Comparison of ENCODE assay signal across 8 cellular contexts in genomic region chr16:20385844-20386832, GRCh38. TPM values are rescaled to one million over a fixed set of nuclear protein-coding genes. Genes with fewer than 3 reads are reported as not detected.
DNase-seq lines count a peak whose midpoint lies in the region; ATAC-seq and TF ChIP-seq lines count a peak whose summit lies in the region.

No MANE protein-coding gene starts in this region.

- H3K9ac ChIP-seq in SK-N-SH: no peak overlapping the region

- POLR2A ChIA-PET in SK-N-SH (lab: Yijun Ruan, JAX): interaction anchor here (1.3 kb wide), 1 partner anchor 479 kb away, joined by 4 read pairs; no protein-coding TSS in a partner anchor

- DNase-seq in Calu3 (peak; percentile 78), HuH-7.5 (ENCODE audit: low spot score) (peak; percentile 34), SK-N-SH (peak; percentile 61), amniotic stem cell (lab: John Stamatoyannopoulos, UW) (peak; percentile 40), right cardiac atrium (peak; percentile 60 to 84 (median 83)), retina (peak; percentile 78), NCI-H1048 (lab: John Stamatoyannopoulos, UW) (no peak)

- H3K4me1 ChIP-seq in SK-N-SH (ENCODE audit: control insufficient read depth in 1 of 2, insufficient read depth in 2 of 2, low read depth in 1 of 2, low read length in 1 of 2) (no peaks in the 10 kb centered on the region; a peak in 1 of 4 replicates), right cardiac atrium (ENCODE audit: control insufficient read depth, insufficient read depth, low read length) (no peaks in the 10 kb centered on the region)

- no peaks in the 10 kb centered on the region for H3K9me2 ChIP-seq in SK-N-SH

- H3K27me3 Mint-ChIP-seq in Calu3 (ENCODE audit: unreplicated experiment): peaks cover 42% of the 10 kb centered on the region

- no peak overlapping the region for H3K4me2 ChIP-seq in SK-N-SH

- H3K27me3 ChIP-seq in SK-N-SH (ENCODE audit: insufficient read depth) (no peaks in the 10 kb centered on the region), right cardiac atrium (ENCODE audit: control insufficient read depth, insufficient read depth) (no peaks in the 10 kb centered on the region)

- H3K9me3 ChIP-seq in SK-N-SH: no peaks in the 10 kb centered on the region
- no peaks in the 10 kb centered on the region for H3K9me3 ChIP-seq in right cardiac atrium (ENCODE audit: control insufficient read depth, low read length)

- no peak overlapping the region for H3K27ac Mint-ChIP-seq in Calu3 (ENCODE audit: unreplicated experiment)

- intact Hi-C loops in Calu3 (cut with micrococcal nuclease; ENCODE audit: unreplicated experiment): loop anchor here (5.0 to 10.0 kb wide), 4 partner anchors 84 to 804 kb away; no protein-coding TSS in a partner anchor
- intact Hi-C loops in right cardiac atrium (cut with DNase I): loop anchor here in 1 of 4 donors (10.0 kb wide), 1 partner anchor 481 kb away; no protein-coding TSS in a partner anchor

- H3K27ac ChIP-seq in SK-N-SH (ENCODE audit: low read depth in 2 of 2, low read length in 1 of 2) (no peak overlapping the region), right cardiac atrium (ENCODE audit: low read length) (no peak overlapping the region)

- ATAC-seq in right cardiac atrium (peak; percentile 63 to 73), GM19351 (IDR thresholded peaks at IDR 0.05; ENCODE audit: unreplicated experiment) (no peak)

- no peaks in the 10 kb centered on the region for H3K36me3 ChIP-seq in SK-N-SH (replicated peaks in 1 of 2; ENCODE audit: control insufficient read depth in 1 of 2, insufficient read depth in 2 of 2, low read length in 1 of 2)

- peak; percentile 54 for TF ChIP-seq RAD21 in SK-N-SH (IDR thresholded peaks at IDR 0.05; ENCODE audit: low read length)

- no peak overlapping the region for H3K4me3 ChIP-seq in SK-N-SH (ENCODE audit: low read depth in 2 of 2, low read length in 1 of 2)
- no peak overlapping the region for H3K4me3 ChIP-seq in right cardiac atrium (ENCODE audit: low read length)

- H3K4me3 Mint-ChIP-seq in Calu3 (ENCODE audit: low read depth, unreplicated experiment): no peak overlapping the region

- no peaks in the 10 kb centered on the region for H3K79me2 ChIP-seq in SK-N-SH (ENCODE audit: insufficient read depth)

- H4K20me1 ChIP-seq in SK-N-SH (ENCODE audit: insufficient read depth): no peaks in the 10 kb centered on the region

- TF ChIP-seq CTCF in Calu3 (IDR thresholded peaks at IDR 0.05; ENCODE audit: unreplicated experiment) (peak; percentile 88), SK-N-SH (IDR thresholded peaks at IDR 0.05) (peak; percentile 84)

- H3F3A ChIP-seq in SK-N-SH (replicated peaks; ENCODE audit: insufficient read depth): no peaks in the 10 kb centered on the region

- BruUV-seq in Calu3 (replicated peaks; lab: Mats Ljungman, UMichigan): no TSS peak

- CTCF ChIA-PET in Calu3 (lab: Charles Lee): interaction anchor here (0.5 to 5.8 kb wide), 13 partner anchors 9 to 802 kb away, joined by 3 to 99 read pairs (median 4); no protein-coding TSS in a partner anchor
- CTCF ChIA-PET in SK-N-SH (lab: Yijun Ruan, JAX): interaction anchor here (0.5 to 10.2 kb wide), 35 partner anchors 9 to 827 kb away, joined by 3 to 184 read pairs (median 4); partner anchors contain the start of genes ACSM5 and PDILT

- no peaks in the 10 kb centered on the region for H3K4me1 Mint-ChIP-seq in Calu3 (ENCODE audit: low read depth, unreplicated experiment)

- H3K9me3 Mint-ChIP-seq in Calu3 (ENCODE audit: low read depth, unreplicated experiment): no peaks in the 10 kb centered on the region

- H3K36me3 Mint-ChIP-seq in Calu3 (ENCODE audit: insufficient read depth, unreplicated experiment): no peaks in the 10 kb centered on the region

- H2AFZ ChIP-seq in SK-N-SH (ENCODE audit: low read depth): no peak overlapping the region

- WGBS in SK-N-SH (ENCODE audit: low lambda C conversion rate): 34% methylated on average over 23 of the region's 30 CpGs
- 17% methylated on average over 30 of the region's 30 CpGs for WGBS in right cardiac atrium

- TF ChIP-seq EP300 in SK-N-SH (IDR thresholded peaks at IDR 0.05; ENCODE audit: borderline replicate concordance in 1 of 2, low read depth in 1 of 2, low read length in 1 of 2): no peak

TF ChIP-seq in SK-N-SH, 30 proteins besides CTCF, POLR2A, EP300 and RAD21:
- TF ChIP-seq GATA2 (CRISPR knock-in tag; IDR thresholded peaks at IDR 0.05) (no peak), SMC3 (IDR thresholded peaks at IDR 0.05; ENCODE audit: low read depth, low read length) (peak; percentile 58)

RNA-seq across cellular contexts. Expression of gene PDILT, which starts 18.4 kb away (rescaled TPM):
- not detected in 2 replicates for total RNA-seq in Calu3 (2022)
- polyA plus RNA-seq in SK-N-SH (2012; rRNA removed): not detected in 2 replicates
- polyA plus RNA-seq in SK-N-SH (2012; cell fraction: cytosol; rRNA removed): not detected in 2 replicates
- polyA plus RNA-seq in SK-N-SH (2012; cell fraction: nucleus; rRNA removed): 0.02 TPM in 1 of 2 replicates, not detected in the other
- total RNA-seq in right cardiac atrium: not detected
- polyA plus RNA-seq in right cardiac atrium: not detected

RNA-seq across cellular contexts. Expression of gene ACSM5, which starts 23.2 kb away (rescaled TPM):
- total RNA-seq in Calu3 (2022): not detected in 2 replicates
- polyA plus RNA-seq in SK-N-SH (2012; rRNA removed): not detected in 2 replicates
- polyA plus RNA-seq in SK-N-SH (2012; cell fraction: cytosol; rRNA removed): 0.03 and 0.06 TPM in 2 replicates
- 0.13 and 0.15 TPM in 2 replicates for polyA plus RNA-seq in SK-N-SH (2012; cell fraction: nucleus; rRNA removed)
- 10 to 100 TPM in 1 of 4 donors, 1 to 10 TPM in 3; 1.8 to 12.5 (median 3.3) TPM for total RNA-seq in right cardiac atrium
- 2.3 TPM for polyA plus RNA-seq in right cardiac atrium

RNA-seq across cellular contexts. Expression of gene UMOD, which starts 33.6 kb away (rescaled TPM):
- total RNA-seq in Calu3 (2022) (not detected in 2 replicates), right cardiac atrium (not detected)
- polyA plus RNA-seq in SK-N-SH (2012; rRNA removed) (not detected in 2 replicates), right cardiac atrium (not detected)
- not detected in 2 replicates for polyA plus RNA-seq in SK-N-SH (2012; cell fraction: cytosol; rRNA removed)
- not detected in 2 replicates for polyA plus RNA-seq in SK-N-SH (2012; cell fraction: nucleus; rRNA removed)

RNA-seq across cellular contexts. Expression of gene GP2, which starts 58.8 kb away (rescaled TPM):
- total RNA-seq in Calu3 (2022) (not detected in 2 replicates), right cardiac atrium (under 1 TPM in 1 of 4 donors, not detected in 3; 0.92 TPM)
- polyA plus RNA-seq in SK-N-SH (2012; rRNA removed) (not detected in 2 replicates), right cardiac atrium (0.05 TPM)
- polyA plus RNA-seq in SK-N-SH (2012; cell fraction: cytosol; rRNA removed): not detected in 2 replicates
- polyA plus RNA-seq in SK-N-SH (2012; cell fraction: nucleus; rRNA removed): not detected in 2 replicates
